ENCODE assay signal across 1 cellular context in genomic region chr14:24138396-24139271, GRCh38.
TF ChIP-seq lines count a peak whose summit lies in the region.

No MANE protein-coding gene starts in this region.

TF ChIP-seq in A549, 52 proteins besides CTCF, POLR2A, EP300 and RAD21:
- TF ChIP-seq HEYL (CRISPR knock-in tag; IDR thresholded peaks at IDR 0.05) = no peak
- TF ChIP-seq PHF8 (IDR thresholded peaks at IDR 0.05; ENCODE audit: borderline replicate concordance, low read depth) = no peak
- TF ChIP-seq NR3C1 (IDR thresholded peaks at IDR 0.05) = no peak
- no peak for TF ChIP-seq KDM1A (IDR thresholded peaks at IDR 0.05; ENCODE audit: low read depth)
- no peak for TF ChIP-seq SMC3 (IDR thresholded peaks at IDR 0.05)
- TF ChIP-seq JUN (IDR thresholded peaks at IDR 0.05) = no peak
- no peak for TF ChIP-seq USF2 (IDR thresholded peaks at IDR 0.05)
- no peak for TF ChIP-seq NPAS2 (CRISPR knock-in tag; IDR thresholded peaks at IDR 0.05; ENCODE audit: borderline replicate concordance)
